In the genomic region with DNA sequence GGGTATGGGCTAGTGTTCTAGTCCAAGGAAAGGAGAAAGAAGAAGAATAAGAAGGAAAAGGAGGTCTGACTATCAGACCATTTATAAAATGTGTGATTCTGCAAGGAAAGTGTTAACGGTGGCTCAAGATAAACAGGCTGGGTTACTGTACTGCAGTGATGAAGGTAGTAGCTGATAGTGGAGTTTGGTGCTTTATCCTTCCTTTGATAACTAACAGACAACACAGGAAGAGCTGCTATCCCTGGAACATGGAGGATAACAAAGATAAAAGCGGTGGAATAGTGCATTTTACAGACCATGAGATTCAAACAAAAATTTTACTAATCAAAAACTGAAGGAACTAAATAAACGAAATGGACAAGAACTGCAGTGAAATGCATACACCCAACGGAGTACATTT, we compare ENCODE assay signal across 1 cellular context.
TF ChIP-seq lines count a peak whose summit lies in the region.

No MANE protein-coding gene starts in this region.

TF ChIP-seq in HepG2, 621 proteins besides CTCF, POLR2A, EP300 and RAD21:
- TF ChIP-seq, protein P1, sequence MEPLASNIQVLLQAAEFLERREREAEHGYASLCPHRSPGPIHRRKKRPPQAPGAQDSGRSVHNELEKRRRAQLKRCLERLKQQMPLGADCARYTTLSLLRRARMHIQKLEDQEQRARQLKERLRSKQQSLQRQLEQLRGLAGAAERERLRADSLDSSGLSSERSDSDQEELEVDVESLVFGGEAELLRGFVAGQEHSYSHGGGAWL (CRISPR knock-in tag; IDR thresholded peaks at IDR 0.05) = no peak
- TF ChIP-seq SIX4 (CRISPR knock-in tag; IDR thresholded peaks at IDR 0.05) = no peak
- TF ChIP-seq ZNF550 (CRISPR knock-in tag; IDR thresholded peaks at IDR 0.05; ENCODE audit: borderline replicate concordance) = no peak
- TF ChIP-seq, protein P2, sequence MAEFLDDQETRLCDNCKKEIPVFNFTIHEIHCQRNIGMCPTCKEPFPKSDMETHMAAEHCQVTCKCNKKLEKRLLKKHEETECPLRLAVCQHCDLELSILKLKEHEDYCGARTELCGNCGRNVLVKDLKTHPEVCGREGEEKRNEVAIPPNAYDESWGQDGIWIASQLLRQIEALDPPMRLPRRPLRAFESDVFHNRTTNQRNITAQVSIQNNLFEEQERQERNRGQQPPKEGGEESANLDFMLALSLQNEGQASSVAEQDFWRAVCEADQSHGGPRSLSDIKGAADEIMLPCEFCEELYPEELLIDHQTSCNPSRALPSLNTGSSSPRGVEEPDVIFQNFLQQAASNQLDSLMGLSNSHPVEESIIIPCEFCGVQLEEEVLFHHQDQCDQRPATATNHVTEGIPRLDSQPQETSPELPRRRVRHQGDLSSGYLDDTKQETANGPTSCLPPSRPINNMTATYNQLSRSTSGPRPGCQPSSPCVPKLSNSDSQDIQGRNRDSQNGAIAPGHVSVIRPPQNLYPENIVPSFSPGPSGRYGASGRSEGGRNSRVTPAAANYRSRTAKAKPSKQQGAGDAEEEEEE (CRISPR knock-in tag; IDR thresholded peaks at IDR 0.05; ENCODE audit: borderline replicate concordance) = no peak
- TF ChIP-seq PPARG (CRISPR knock-in tag; conservative IDR thresholded peaks at IDR 0.05) = no peak
- TF ChIP-seq, protein P3, sequence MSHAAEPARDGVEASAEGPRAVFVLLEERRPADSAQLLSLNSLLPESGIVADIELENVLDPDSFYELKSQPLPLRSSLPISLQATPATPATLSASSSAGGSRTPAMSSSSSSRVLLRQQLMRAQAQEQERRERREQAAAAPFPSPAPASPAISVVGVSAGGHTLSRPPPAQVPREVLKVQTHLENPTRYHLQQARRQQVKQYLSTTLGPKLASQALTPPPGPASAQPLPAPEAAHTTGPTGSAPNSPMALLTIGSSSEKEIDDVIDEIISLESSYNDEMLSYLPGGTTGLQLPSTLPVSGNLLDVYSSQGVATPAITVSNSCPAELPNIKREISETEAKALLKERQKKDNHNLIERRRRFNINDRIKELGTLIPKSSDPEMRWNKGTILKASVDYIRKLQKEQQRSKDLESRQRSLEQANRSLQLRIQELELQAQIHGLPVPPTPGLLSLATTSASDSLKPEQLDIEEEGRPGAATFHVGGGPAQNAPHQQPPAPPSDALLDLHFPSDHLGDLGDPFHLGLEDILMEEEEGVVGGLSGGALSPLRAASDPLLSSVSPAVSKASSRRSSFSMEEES (CRISPR knock-in tag; IDR thresholded peaks at IDR 0.05) = no peak
- no peak for TF ChIP-seq ZNF781 (CRISPR knock-in tag; IDR thresholded peaks at IDR 0.05; ENCODE audit: borderline replicate concordance, not compliant biosample characterization)
- TF ChIP-seq, protein P4, sequence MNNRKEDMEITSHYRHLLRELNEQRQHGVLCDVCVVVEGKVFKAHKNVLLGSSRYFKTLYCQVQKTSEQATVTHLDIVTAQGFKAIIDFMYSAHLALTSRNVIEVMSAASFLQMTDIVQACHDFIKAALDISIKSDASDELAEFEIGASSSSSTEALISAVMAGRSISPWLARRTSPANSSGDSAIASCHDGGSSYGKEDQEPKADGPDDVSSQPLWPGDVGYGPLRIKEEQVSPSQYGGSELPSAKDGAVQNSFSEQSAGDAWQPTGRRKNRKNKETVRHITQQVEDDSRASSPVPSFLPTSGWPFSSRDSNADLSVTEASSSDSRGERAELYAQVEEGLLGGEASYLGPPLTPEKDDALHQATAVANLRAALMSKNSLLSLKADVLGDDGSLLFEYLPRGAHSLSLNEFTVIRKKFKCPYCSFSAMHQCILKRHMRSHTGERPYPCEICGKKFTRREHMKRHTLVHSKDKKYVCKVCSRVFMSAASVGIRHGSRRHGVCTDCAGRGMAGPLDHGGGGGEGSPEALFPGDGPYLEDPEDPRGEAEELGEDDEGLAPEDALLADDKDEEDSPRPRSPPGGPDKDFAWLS (CRISPR knock-in tag; IDR thresholded peaks at IDR 0.05; ENCODE audit: borderline replicate concordance) = no peak
- no peak for TF ChIP-seq ZNF589 (CRISPR knock-in tag; conservative IDR thresholded peaks at IDR 0.05)
- TF ChIP-seq SOX5 (CRISPR knock-in tag; IDR thresholded peaks at IDR 0.05; ENCODE audit: borderline replicate concordance) = no peak
- TF ChIP-seq ZSCAN22 (CRISPR knock-in tag; IDR thresholded peaks at IDR 0.05) = no peak
- TF ChIP-seq FOXA3 (CRISPR knock-in tag; IDR thresholded peaks at IDR 0.05) = no peak
- TF ChIP-seq, protein P5, sequence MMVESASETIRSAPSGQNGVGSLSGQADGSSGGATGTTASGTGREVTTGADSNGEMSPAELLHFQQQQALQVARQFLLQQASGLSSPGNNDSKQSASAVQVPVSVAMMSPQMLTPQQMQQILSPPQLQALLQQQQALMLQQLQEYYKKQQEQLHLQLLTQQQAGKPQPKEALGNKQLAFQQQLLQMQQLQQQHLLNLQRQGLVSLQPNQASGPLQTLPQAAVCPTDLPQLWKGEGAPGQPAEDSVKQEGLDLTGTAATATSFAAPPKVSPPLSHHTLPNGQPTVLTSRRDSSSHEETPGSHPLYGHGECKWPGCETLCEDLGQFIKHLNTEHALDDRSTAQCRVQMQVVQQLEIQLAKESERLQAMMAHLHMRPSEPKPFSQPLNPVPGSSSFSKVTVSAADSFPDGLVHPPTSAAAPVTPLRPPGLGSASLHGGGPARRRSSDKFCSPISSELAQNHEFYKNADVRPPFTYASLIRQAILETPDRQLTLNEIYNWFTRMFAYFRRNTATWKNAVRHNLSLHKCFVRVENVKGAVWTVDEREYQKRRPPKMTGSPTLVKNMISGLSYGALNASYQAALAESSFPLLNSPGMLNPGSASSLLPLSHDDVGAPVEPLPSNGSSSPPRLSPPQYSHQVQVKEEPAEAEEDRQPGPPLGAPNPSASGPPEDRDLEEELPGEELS (CRISPR knock-in tag; IDR thresholded peaks at IDR 0.05) = no peak
- no peak for TF ChIP-seq FOXK1 (CRISPR knock-in tag; IDR thresholded peaks at IDR 0.05; ENCODE audit: borderline replicate concordance, low read depth)
- no peak for TF ChIP-seq SPEN (CRISPR knock-in tag; IDR thresholded peaks at IDR 0.05; ENCODE audit: low read depth)
- TF ChIP-seq MIXL1 (CRISPR knock-in tag; IDR thresholded peaks at IDR 0.05) = no peak
- TF ChIP-seq, protein P6, sequence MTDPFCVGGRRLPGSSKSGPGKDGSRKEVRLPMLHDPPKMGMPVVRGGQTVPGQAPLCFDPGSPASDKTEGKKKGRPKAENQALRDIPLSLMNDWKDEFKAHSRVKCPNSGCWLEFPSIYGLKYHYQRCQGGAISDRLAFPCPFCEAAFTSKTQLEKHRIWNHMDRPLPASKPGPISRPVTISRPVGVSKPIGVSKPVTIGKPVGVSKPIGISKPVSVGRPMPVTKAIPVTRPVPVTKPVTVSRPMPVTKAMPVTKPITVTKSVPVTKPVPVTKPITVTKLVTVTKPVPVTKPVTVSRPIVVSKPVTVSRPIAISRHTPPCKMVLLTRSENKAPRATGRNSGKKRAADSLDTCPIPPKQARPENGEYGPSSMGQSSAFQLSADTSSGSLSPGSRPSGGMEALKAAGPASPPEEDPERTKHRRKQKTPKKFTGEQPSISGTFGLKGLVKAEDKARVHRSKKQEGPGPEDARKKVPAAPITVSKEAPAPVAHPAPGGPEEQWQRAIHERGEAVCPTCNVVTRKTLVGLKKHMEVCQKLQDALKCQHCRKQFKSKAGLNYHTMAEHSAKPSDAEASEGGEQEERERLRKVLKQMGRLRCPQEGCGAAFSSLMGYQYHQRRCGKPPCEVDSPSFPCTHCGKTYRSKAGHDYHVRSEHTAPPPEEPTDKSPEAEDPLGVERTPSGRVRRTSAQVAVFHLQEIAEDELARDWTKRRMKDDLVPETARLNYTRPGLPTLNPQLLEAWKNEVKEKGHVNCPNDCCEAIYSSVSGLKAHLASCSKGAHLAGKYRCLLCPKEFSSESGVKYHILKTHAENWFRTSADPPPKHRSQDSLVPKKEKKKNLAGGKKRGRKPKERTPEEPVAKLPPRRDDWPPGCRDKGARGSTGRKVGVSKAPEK (CRISPR knock-in tag; IDR thresholded peaks at IDR 0.05; ENCODE audit: borderline replicate concordance) = no peak
- TF ChIP-seq, protein P7, sequence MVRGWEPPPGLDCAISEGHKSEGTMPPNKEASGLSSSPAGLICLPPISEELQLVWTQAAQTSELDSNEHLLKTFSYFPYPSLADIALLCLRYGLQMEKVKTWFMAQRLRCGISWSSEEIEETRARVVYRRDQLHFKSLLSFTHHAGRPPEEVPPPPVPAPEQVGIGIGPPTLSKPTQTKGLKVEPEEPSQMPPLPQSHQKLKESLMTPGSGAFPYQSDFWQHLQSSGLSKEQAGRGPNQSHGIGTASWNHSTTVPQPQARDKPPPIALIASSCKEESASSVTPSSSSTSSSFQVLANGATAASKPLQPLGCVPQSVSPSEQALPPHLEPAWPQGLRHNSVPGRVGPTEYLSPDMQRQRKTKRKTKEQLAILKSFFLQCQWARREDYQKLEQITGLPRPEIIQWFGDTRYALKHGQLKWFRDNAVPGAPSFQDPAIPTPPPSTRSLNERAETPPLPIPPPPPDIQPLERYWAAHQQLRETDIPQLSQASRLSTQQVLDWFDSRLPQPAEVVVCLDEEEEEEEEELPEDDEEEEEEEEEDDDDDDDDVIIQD (CRISPR knock-in tag; IDR thresholded peaks at IDR 0.05; ENCODE audit: low read depth) = no peak
- TF ChIP-seq NFYC (CRISPR knock-in tag; IDR thresholded peaks at IDR 0.05) = no peak
- TF ChIP-seq, protein P8, sequence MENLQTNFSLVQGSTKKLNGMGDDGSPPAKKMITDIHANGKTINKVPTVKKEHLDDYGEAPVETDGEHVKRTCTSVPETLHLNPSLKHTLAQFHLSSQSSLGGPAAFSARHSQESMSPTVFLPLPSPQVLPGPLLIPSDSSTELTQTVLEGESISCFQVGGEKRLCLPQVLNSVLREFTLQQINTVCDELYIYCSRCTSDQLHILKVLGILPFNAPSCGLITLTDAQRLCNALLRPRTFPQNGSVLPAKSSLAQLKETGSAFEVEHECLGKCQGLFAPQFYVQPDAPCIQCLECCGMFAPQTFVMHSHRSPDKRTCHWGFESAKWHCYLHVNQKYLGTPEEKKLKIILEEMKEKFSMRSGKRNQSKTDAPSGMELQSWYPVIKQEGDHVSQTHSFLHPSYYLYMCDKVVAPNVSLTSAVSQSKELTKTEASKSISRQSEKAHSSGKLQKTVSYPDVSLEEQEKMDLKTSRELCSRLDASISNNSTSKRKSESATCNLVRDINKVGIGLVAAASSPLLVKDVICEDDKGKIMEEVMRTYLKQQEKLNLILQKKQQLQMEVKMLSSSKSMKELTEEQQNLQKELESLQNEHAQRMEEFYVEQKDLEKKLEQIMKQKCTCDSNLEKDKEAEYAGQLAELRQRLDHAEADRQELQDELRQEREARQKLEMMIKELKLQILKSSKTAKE (CRISPR knock-in tag; IDR thresholded peaks at IDR 0.05; ENCODE audit: borderline replicate concordance) = no peak
